In the genomic region with DNA sequence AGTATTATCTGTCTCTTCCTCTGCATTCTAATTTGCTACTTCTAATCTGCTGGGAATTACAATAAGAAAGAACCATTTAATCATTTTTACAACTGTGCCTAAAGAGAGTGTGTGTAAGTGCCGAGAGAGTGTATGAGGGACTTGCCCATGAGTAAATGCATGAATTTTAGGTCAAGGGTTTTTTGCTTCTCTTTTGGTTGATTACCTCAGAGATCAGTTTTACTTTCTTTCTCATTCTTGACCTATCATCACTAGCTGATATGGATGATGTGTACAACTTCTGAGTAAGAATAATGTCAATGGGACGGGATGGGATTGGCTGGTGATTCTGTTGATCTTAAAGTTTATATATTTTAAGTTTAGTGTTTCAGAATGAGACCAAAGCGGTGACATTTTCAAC, we compare ENCODE assay signal across 8 cellular contexts. TPM values are rescaled to one million over a fixed set of nuclear protein-coding genes. Genes with fewer than 3 reads are reported as not detected.
A peak's percentile ranks its signal among the peaks of the same experiment; 100 is the strongest.
DNase-seq lines count a peak whose midpoint lies in the region; ATAC-seq and TF ChIP-seq lines count a peak whose summit lies in the region.

No MANE protein-coding gene starts in this region.

- DNase-seq in activated CD4-positive, alpha-beta T cell treated with anti-CD3 and anti-CD28 coated beads for 48 hours = peak; percentile 42
- no peak for DNase-seq in activated CD4-positive, alpha-beta T cell treated with anti-CD3 and anti-CD28 coated beads, Interleukin-2, amount 50 U/mL, for 1 hour
- DNase-seq in stimulated activated naive CD8-positive, alpha-beta T cell treated with anti-CD3 and anti-CD28 coated beads, Interleukin-15, Interleukin-2, amounts not matched to agents 100 U/mL and 50 U/mL, for 24 hours = no peak
- DNase-seq in endothelial cell (ENCODE audit: low spot score) = no peak
- DNase-seq in RPMI8226 = no peak
- no peak for DNase-seq in DMS53 treated with DMSO at 0.1 percent for 48 hours (lab: John Stamatoyannopoulos, UW; ENCODE audit: unreplicated experiment)

- no peaks in the 10 kb centered on the region for H3K27me3 ChIP-seq in OCI-LY3 (ENCODE audit: low read depth, low read length)

- H3K27ac ChIP-seq in OCI-LY3 (ENCODE audit: low read length) = peak overlapping the region; percentile 99

- no peaks in the 10 kb centered on the region for H3K9me3 ChIP-seq in OCI-LY3 (ENCODE audit: insufficient read depth, low read length)

- H3K79me2 ChIP-seq in OCI-LY3 (ENCODE audit: low read length) = peaks cover 96% of the 10 kb centered on the region

- peaks cover 71% of the 10 kb centered on the region for H3K36me3 ChIP-seq in OCI-LY3 (replicated peaks; ENCODE audit: low read depth, low read length)

- no peak for TF ChIP-seq CTCF in OCI-LY3 (IDR thresholded peaks at IDR 0.05; ENCODE audit: low read depth, low read length)
- no peak for TF ChIP-seq CTCF in endothelial cell (IDR thresholded peaks at IDR 0.05; ENCODE audit: unreplicated experiment)

- peak; percentile 77 for ATAC-seq in HG02678 (IDR thresholded peaks at IDR 0.05; ENCODE audit: unreplicated experiment)
- peak; percentile 70 for ATAC-seq in stimulated activated naive CD8-positive, alpha-beta T cell treated with anti-CD3 and anti-CD28 coated beads, Interleukin-15, Interleukin-2, amounts not matched to agents 100 U/mL and 50 U/mL, for 24 hours

- peaks cover 2% of the 10 kb centered on the region for H3K27me3 Mint-ChIP-seq in endothelial cell (ENCODE audit: unreplicated experiment)

- peaks cover 66% of the 10 kb centered on the region for H3K4me1 ChIP-seq in OCI-LY3 (ENCODE audit: low read length)

- H3K4me1 Mint-ChIP-seq in endothelial cell (ENCODE audit: unreplicated experiment) = peaks cover 27% of the 10 kb centered on the region

- peaks cover 45% of the 10 kb centered on the region for H4K20me1 ChIP-seq in OCI-LY3 (ENCODE audit: insufficient read depth, low read length)

- H3K4me2 ChIP-seq in OCI-LY3 (ENCODE audit: low read length) = peak overlapping the region; percentile 85

- peak overlapping the region; percentile 82 for H3K9ac ChIP-seq in OCI-LY3 (ENCODE audit: low read length)

- peaks cover 3% of the 10 kb centered on the region for H3K9me3 Mint-ChIP-seq in endothelial cell (ENCODE audit: unreplicated experiment)

- no peak overlapping the region for H2AFZ ChIP-seq in OCI-LY3 (ENCODE audit: low read depth, low read length)

- peak overlapping the region; percentile 57 for H3K4me3 ChIP-seq in OCI-LY3 (ENCODE audit: low read length)

- no peak overlapping the region for H3K27ac Mint-ChIP-seq in endothelial cell (ENCODE audit: unreplicated experiment)

- H3K36me3 Mint-ChIP-seq in endothelial cell (ENCODE audit: low read depth, unreplicated experiment) = no peaks in the 10 kb centered on the region

- H3K4me3 Mint-ChIP-seq in endothelial cell (ENCODE audit: unreplicated experiment) = no peak overlapping the region

RNA-seq across cellular contexts. Expression of a gene that starts 47.8 kb away (rescaled TPM):
- total RNA-seq in endothelial cell (ENCODE audit: unreplicated experiment) = 3.1 TPM
